ENCODE assay signal across 22 cellular contexts in genomic region chr5:156042726-156043125, GRCh38.
"Had no signal": no experiment of that assay in that cellular context is flagged by ENCODE, and none has a peak within 500 bp of the region (broad histone marks: within the 10 kb centered on the region; RNA-seq: fewer than 3 reads in every experiment).

No MANE protein-coding gene starts in this region.

- H3K4me1 Mint-ChIP-seq: naive thymus-derived CD4-positive, alpha-beta T cell had no signal

- H3K4me3 ChIP-seq: dorsolateral prefrontal cortex, heart left ventricle, lung, pancreas, suprapubic skin, thyroid gland, vagina had no signal

- H3K4me3 Mint-ChIP-seq: naive thymus-derived CD4-positive, alpha-beta T cell; type B pancreatic cell had no signal

- H3K9me3 ChIP-seq: pancreas, suprapubic skin, vagina had no signal

- H3K4me1 ChIP-seq: pancreas, suprapubic skin, thyroid gland, vagina had no signal

- DNase-seq: cortex of kidney; dorsolateral prefrontal cortex; effector CD8-positive, alpha-beta T cell; heart left ventricle; left colon; left ventricle myocardium superior; mesenchymal stem cell; naive thymus-derived CD4-positive, alpha-beta T cell; nucleus accumbens; pancreas; right cardiac atrium; small intestine; stimulated activated CD4-positive, alpha-beta T cell treated with anti-CD3 and anti-CD28 coated beads, Interleukin-12 subunit alpha, Interleukin-12 subunit beta, amount 100 ng/mL, for 4 hours; stimulated activated CD4-positive, alpha-beta T cell treated with anti-CD3 and anti-CD28 coated beads, Interleukin-2, amount 100 ng/mL, for 48 hours; stimulated activated naive CD4-positive, alpha-beta T cell treated with Interleukin-2 at 50 U/mL for 16 hours had no signal

- H3K27ac ChIP-seq: heart left ventricle, pancreas, suprapubic skin, thyroid gland, vagina had no signal

- H3K36me3 Mint-ChIP-seq: naive thymus-derived CD4-positive, alpha-beta T cell; type B pancreatic cell had no signal

- H3K27me3 Mint-ChIP-seq: progenitor cell of endocrine pancreas had no signal

- H3K27me3 ChIP-seq: dorsolateral prefrontal cortex, heart left ventricle, pancreas, suprapubic skin, thyroid gland, vagina had no signal

- H3K36me3 ChIP-seq: heart left ventricle, pancreas, suprapubic skin, thyroid gland, vagina had no signal

- H3K27ac Mint-ChIP-seq: naive thymus-derived CD4-positive, alpha-beta T cell; progenitor cell of endocrine pancreas; type B pancreatic cell had no signal

- ATAC-seq: esophagus mucosa; heart left ventricle; left colon; left ventricle myocardium superior; naive thymus-derived CD4-positive, alpha-beta T cell; pancreas; right cardiac atrium had no signal
